ENCODE assay signal across 23 cellular contexts in the genomic region with DNA sequence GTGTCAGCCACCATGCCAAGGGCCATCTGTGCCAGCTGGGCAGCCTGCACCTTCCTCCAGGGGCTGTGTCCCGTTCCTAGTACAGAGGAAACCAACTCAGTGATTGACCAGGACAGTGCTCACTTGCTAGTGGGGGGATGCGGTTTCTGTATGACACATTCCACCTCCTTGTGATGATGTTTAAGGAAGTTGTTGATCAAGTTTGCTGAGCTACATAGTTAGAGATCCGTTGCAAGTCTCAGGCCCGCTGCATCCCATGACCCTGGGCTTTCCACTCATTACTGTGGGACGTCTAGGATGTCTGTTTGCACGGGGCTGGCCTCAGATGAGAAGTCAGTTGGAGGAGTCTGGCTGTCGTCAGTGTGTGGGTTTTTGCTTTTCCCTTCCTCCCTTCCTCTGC. TPM values are rescaled to one million over a fixed set of nuclear protein-coding genes. Genes with fewer than 3 reads are reported as not detected.
A peak's percentile ranks its signal among the peaks of the same experiment; 100 is the strongest.
DNase-seq lines count a peak whose midpoint lies in the region; ATAC-seq, FAIRE-seq and TF ChIP-seq lines count a peak whose summit lies in the region.
"Had no signal": no experiment of that assay in that cellular context is flagged by ENCODE, and none has a peak within 500 bp of the region (broad histone marks: within the 10 kb centered on the region; RNA-seq: fewer than 3 reads in every experiment).

No MANE protein-coding gene starts in this region.

- ATAC-seq in activated T-helper 17 cell treated with anti-CD3 and anti-CD28 coated beads, Interleukin-2, amount 50 U/mL, for 72 hours (replicated peaks) = peak; percentile 37
- ATAC-seq in HG02973 (IDR thresholded peaks at IDR 0.05; ENCODE audit: unreplicated experiment) = no peak
- ATAC-seq: activated naive CD4-positive, alpha-beta T cell treated with anti-CD3 and anti-CD28 coated beads, Interleukin-2, amount 50 U/mL, for 72 hours had no signal

- peak overlapping the region; percentile 39; the same call in 1 of the 2 replicates for H3K27ac ChIP-seq in HL-60 (replicated peaks)
- H3K27ac ChIP-seq: ovary, SJCRH30 had no signal

- no peaks in the 10 kb centered on the region for H3K9me3 Mint-ChIP-seq in activated T-helper 17 cell treated with anti-CD3 and anti-CD28 coated beads, Interleukin-2, amount 50 U/mL, for 72 hours
- H3K9me3 Mint-ChIP-seq: activated naive CD4-positive, alpha-beta T cell treated with anti-CD3 and anti-CD28 coated beads, Interleukin-2, amount 50 U/mL, for 72 hours; brain had no signal

- no peak for TF ChIP-seq CTCF in HL-60 (IDR thresholded peaks at IDR 0.05; ENCODE audit: insufficient read depth, low read length)

- FAIRE-seq in frontal cortex (lab: Jason Lieb, UNC) = no peak
- FAIRE-seq: H1 had no signal

- H3K4me3 ChIP-seq in HL-60 (replicated peaks; ENCODE audit: insufficient read depth, low read length) = no peak overlapping the region
- H3K4me3 ChIP-seq: ovary, SJCRH30 had no signal

- no peak overlapping the region for H3K4me3 Mint-ChIP-seq in activated T-helper 17 cell treated with anti-CD3 and anti-CD28 coated beads, Interleukin-2, amount 50 U/mL, for 72 hours
- H3K4me3 Mint-ChIP-seq: brain had no signal

- peaks cover 100% of the 10 kb centered on the region for H3K36me3 Mint-ChIP-seq in activated T-helper 17 cell treated with anti-CD3 and anti-CD28 coated beads, Interleukin-2, amount 50 U/mL, for 72 hours (ENCODE audit: low read depth)

- H3K4me1 Mint-ChIP-seq in activated T-helper 17 cell treated with anti-CD3 and anti-CD28 coated beads, Interleukin-2, amount 50 U/mL, for 72 hours = peaks cover 6% of the 10 kb centered on the region
- H3K4me1 Mint-ChIP-seq: brain had no signal

- DNase-seq in Ammon's horn (ENCODE audit: low spot score) = peak; percentile 49
- DNase-seq in HL-60 (ENCODE audit: low read depth in 1 of 2, low spot score in 1 of 2) = peak in 1 of 2 experiments; percentile 54
- DNase-seq in medulla oblongata (ENCODE audit: extremely low spot score) = peak; percentile 54
- no peak for DNase-seq in HK-2 (ENCODE audit: unreplicated experiment)
- DNase-seq in SKM-1 treated with dmso at 0.1 percent for 144 hours (lab: John Stamatoyannopoulos, UW; ENCODE audit: unreplicated experiment) = no peak
- no peak for DNase-seq in frontal cortex (ENCODE audit: low spot score in 2 of 2)
- DNase-seq: activated CD4-positive, CD25-positive, alpha-beta regulatory T cell treated with anti-CD3 and anti-CD28 coated beads, Interleukin-2, amount 50 U/mL, for 72 hours; activated CD8-positive, alpha-beta memory T cell treated with anti-CD3 and anti-CD28 coated beads, Interleukin-2, amount 50 U/mL, for 4 hours; Caco-2; foreskin fibroblast; IMR-90; MM.1S; NCI-H2081; NCI-H524; ovary; SJCRH30; stimulated activated CD4-positive, alpha-beta T cell treated with anti-CD3 and anti-CD28 coated beads, Interleukin-1b, Interleukin-23, amount 100 ng/mL, for 48 hours; T-helper 9 cell had no signal

- H3K27me3 ChIP-seq in HL-60 (ENCODE audit: insufficient read depth, poor library complexity, severe bottlenecking) = no peaks in the 10 kb centered on the region
- H3K27me3 ChIP-seq: ovary, SJCRH30 had no signal

- H3K27me3 Mint-ChIP-seq in activated T-helper 17 cell treated with anti-CD3 and anti-CD28 coated beads, Interleukin-2, amount 50 U/mL, for 72 hours = no peaks in the 10 kb centered on the region
- H3K27me3 Mint-ChIP-seq: brain had no signal

- H3K27ac Mint-ChIP-seq in activated T-helper 17 cell treated with anti-CD3 and anti-CD28 coated beads, Interleukin-2, amount 50 U/mL, for 72 hours = peak overlapping the region; percentile 81
- H3K27ac Mint-ChIP-seq: brain had no signal

RNA-seq across cellular contexts. Expression of gene RNF213, which starts 33.6 kb away (rescaled TPM):
- 1,000 to 10,000 TPM; 1,022 to 1,405 TPM for total RNA-seq in activated T-helper 17 cell treated with anti-CD3 and anti-CD28 coated beads, Interleukin-2, amount 50 U/mL, for 72 hours
- 12.2 TPM for total RNA-seq in frontal cortex

Comparison
In these comparisons a context has a peak if more than half of its experiments do, and no peak if none do; other contexts are left out.
1. DNase-seq: peak in Ammon's horn (single experiment) and medulla oblongata (single experiment); none in HK-2 (single experiment), SKM-1 treated with dmso at 0.1 percent for 144 hours (single experiment) and frontal cortex (0 of 2).
2. RNA of gene RNF213, which starts 33.6 kb away (total RNA-seq): 1,022 to 1,405 TPM in activated T-helper 17 cell treated with anti-CD3 and anti-CD28 coated beads, Interleukin-2, amount 50 U/mL, for 72 hours; 12.2 TPM in frontal cortex (single experiment); every median in the first group is over 10 times any median in the second.